In genomic region chr1:154809436-154810413, GRCh38 we compare ENCODE assay signal across 9 cellular contexts.
DNase-seq lines count a peak whose midpoint lies in the region; ATAC-seq, FAIRE-seq and TF ChIP-seq lines count a peak whose summit lies in the region.
"Had no signal": no experiment of that assay in that cellular context is flagged by ENCODE, and none has a peak within 500 bp of the region (broad histone marks: within the 10 kb centered on the region; RNA-seq: fewer than 3 reads in every experiment).

No MANE protein-coding gene starts in this region.

- no peaks in the 10 kb centered on the region for H4K20me1 ChIP-seq in astrocyte (ENCODE audit: insufficient read depth, low read length)

- no peak overlapping the region for H3K9ac ChIP-seq in astrocyte (ENCODE audit: low read length)

- no peak for FAIRE-seq in astrocyte (lab: Jason Lieb, UNC)

- no peaks in the 10 kb centered on the region for H3K36me3 ChIP-seq in astrocyte (ENCODE audit: insufficient read depth, low read length)

- no peaks in the 10 kb centered on the region for H3K79me2 ChIP-seq in astrocyte (ENCODE audit: insufficient read depth, low read length)

- H3K36me3 Mint-ChIP-seq in astrocyte (ENCODE audit: low read depth, unreplicated experiment), result no peaks in the 10 kb centered on the region
- H3K36me3 Mint-ChIP-seq in T-helper 17 cell (ENCODE audit: low read depth), result no peaks in the 10 kb centered on the region

- ATAC-seq in HG03342 (IDR thresholded peaks at IDR 0.05; ENCODE audit: unreplicated experiment) (no peak), GM19395 (IDR thresholded peaks at IDR 0.05; ENCODE audit: unreplicated experiment) (no peak), T-helper 17 cell (no peak)

- H3K9me3 ChIP-seq in astrocyte (ENCODE audit: insufficient read depth, low read depth, low read length) (no peaks in the 10 kb centered on the region), T-helper 17 cell (ENCODE audit: control insufficient read depth, low read length, poor library complexity, severe bottlenecking) (no peaks in the 10 kb centered on the region)

- H3K4me1 Mint-ChIP-seq in astrocyte (ENCODE audit: low read depth, unreplicated experiment) (peaks cover 12% of the 10 kb centered on the region), T-helper 17 cell (peaks cover 12% of the 10 kb centered on the region)

- H3K27me3 ChIP-seq in astrocyte (ENCODE audit: insufficient read depth, low read length), result peaks cover 35% of the 10 kb centered on the region

- peak; percentile 48 for DNase-seq in COLO829 (ENCODE audit: low spot score)
- DNase-seq in HT-29 (ENCODE audit: low spot score), result peak; percentile 32
- DNase-seq in astrocyte (ENCODE audit: low read depth), result peak; percentile 31
- peak; percentile 79 for DNase-seq in myocyte (ENCODE audit: low read depth)
- no peak for DNase-seq in T-helper 17 cell
- DNase-seq in RPMI8226, result no peak
- DNase-seq: activated T-cell treated with anti-CD3 and anti-CD28 coated beads, Interleukin-2, amount 50 U/mL, for 4 hours had no signal

- H2AFZ ChIP-seq in astrocyte (ENCODE audit: low read depth, low read length), result no peak overlapping the region

- H3K4me2 ChIP-seq in astrocyte (ENCODE audit: low read length), result peak overlapping the region; percentile 9

- no peak overlapping the region for H3K27ac Mint-ChIP-seq in astrocyte (ENCODE audit: unreplicated experiment)
- no peak overlapping the region for H3K27ac Mint-ChIP-seq in T-helper 17 cell

- no peak overlapping the region for H3K27ac ChIP-seq in astrocyte (ENCODE audit: low read depth, low read length)

- H3K4me3 Mint-ChIP-seq in astrocyte (ENCODE audit: unreplicated experiment), result no peak overlapping the region
- no peak overlapping the region for H3K4me3 Mint-ChIP-seq in T-helper 17 cell
- H3K4me3 Mint-ChIP-seq: activated T-cell treated with anti-CD3 and anti-CD28 coated beads, Interleukin-2, amount 50 U/mL, for 4 hours had no signal

- H3K27me3 Mint-ChIP-seq in astrocyte (ENCODE audit: low read depth, unreplicated experiment) (peaks cover 51% of the 10 kb centered on the region), T-helper 17 cell (peaks cover 43% of the 10 kb centered on the region)

- H3K4me1 ChIP-seq in astrocyte (ENCODE audit: insufficient read depth, low read length), result peaks cover 17% of the 10 kb centered on the region

- H3K9me3 Mint-ChIP-seq in astrocyte (ENCODE audit: unreplicated experiment), result no peaks in the 10 kb centered on the region
- H3K9me3 Mint-ChIP-seq: activated T-cell treated with anti-CD3 and anti-CD28 coated beads, Interleukin-2, amount 50 U/mL, for 4 hours had no signal

- no peak overlapping the region for H3K4me3 ChIP-seq in astrocyte (ENCODE audit: insufficient read depth, low read depth, low read length)

- TF ChIP-seq CTCF in astrocyte (IDR thresholded peaks at IDR 0.05; ENCODE audit: insufficient read depth, low read depth, low read length), result no peak

Comparison
In these comparisons a context has a peak if more than half of its experiments do, and no peak if none do; other contexts are left out.
1. DNase-seq: peak in COLO829 (single experiment), HT-29 (single experiment), astrocyte (single experiment) and myocyte (single experiment); none in T-helper 17 cell (0 of 3) and RPMI8226 (single experiment).